ENCODE assay signal across 8 cellular contexts in the genomic region with DNA sequence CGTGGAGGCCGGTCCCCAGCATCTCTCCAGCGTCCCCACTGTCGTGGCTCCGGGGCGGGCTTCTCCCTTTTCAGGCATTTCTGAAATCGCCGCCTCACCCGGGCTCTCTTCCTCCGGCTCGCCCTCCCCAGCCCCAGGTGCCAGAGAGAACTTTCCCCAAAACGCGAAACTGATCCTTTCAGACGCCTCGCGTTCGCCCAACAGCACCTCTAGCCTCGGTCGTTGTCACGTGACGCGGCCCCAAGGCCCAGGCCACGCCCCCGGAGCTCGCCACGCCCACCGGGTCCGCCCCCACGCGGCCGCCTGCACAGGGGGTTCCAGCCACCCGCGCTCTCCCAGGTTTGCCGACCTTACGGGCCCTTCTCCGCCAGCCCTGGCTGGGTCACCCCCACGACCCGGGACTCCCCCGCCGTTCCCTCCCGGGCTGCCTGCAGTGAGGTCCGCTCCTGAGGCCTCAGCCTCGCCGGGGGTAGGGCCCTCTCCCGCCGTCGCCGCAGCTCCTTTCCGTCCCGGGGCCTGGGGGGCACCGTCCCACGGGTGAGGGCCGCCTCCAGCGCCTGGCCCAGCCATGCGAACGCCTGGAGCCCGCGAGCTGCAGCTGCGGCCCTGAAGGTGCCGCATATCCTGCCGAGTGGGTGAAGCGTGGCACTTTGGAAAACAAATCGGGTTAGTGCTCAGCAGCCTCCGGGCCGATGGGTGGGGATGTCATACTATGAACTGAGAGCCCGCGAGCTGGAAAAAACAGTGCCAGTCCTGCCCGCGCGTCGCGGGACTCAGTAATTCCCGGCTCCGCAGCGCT. TPM values are rescaled to one million over a fixed set of nuclear protein-coding genes. Genes with fewer than 3 reads are reported as not detected.
DNase-seq lines count a peak whose midpoint lies in the region; ATAC-seq and TF ChIP-seq lines count a peak whose summit lies in the region.

No MANE protein-coding gene starts in this region.

- no peaks in the 10 kb centered on the region for H3K36me3 Mint-ChIP-seq in activated naive CD4-positive, alpha-beta T cell treated with anti-CD3 and anti-CD28 coated beads for 36 hours (ENCODE audit: low read depth)
- no peaks in the 10 kb centered on the region for H3K36me3 Mint-ChIP-seq in glutamatergic neuron (ENCODE audit: unreplicated experiment)
- H3K36me3 Mint-ChIP-seq in osteocyte (ENCODE audit: unreplicated experiment) = no peaks in the 10 kb centered on the region

- peak overlapping the region; percentile 62 for H3K4me2 ChIP-seq in KMS-11

- peak; percentile 91 for ATAC-seq in GM21786 (IDR thresholded peaks at IDR 0.05; ENCODE audit: unreplicated experiment)

- no peaks in the 10 kb centered on the region for H3K36me3 ChIP-seq in KMS-11 (ENCODE audit: insufficient read depth)
- no peaks in the 10 kb centered on the region for H3K36me3 ChIP-seq in SJCRH30
- no peaks in the 10 kb centered on the region for H3K36me3 ChIP-seq in tibial artery

- CTCF ChIA-PET in activated naive CD4-positive, alpha-beta T cell treated with anti-CD3 and anti-CD28 coated beads for 36 hours (lab: Charles Lee) = interaction anchor here (0.7 to 2.5 kb wide), 9 partner anchors 10 to 114 kb away, joined by 3 to 18 read pairs (median 3); partner anchors contain the start of gene H3-3A

- H3K4me3 Mint-ChIP-seq in activated naive CD4-positive, alpha-beta T cell treated with anti-CD3 and anti-CD28 coated beads for 36 hours = peak overlapping the region; percentile 84
- peak overlapping the region; percentile 87 for H3K4me3 Mint-ChIP-seq in glutamatergic neuron (ENCODE audit: unreplicated experiment)
- H3K4me3 Mint-ChIP-seq in osteocyte (ENCODE audit: unreplicated experiment) = peak overlapping the region; percentile 95

- H3K4me1 ChIP-seq in KMS-11 (ENCODE audit: low read depth, poor library complexity, severe bottlenecking) = peaks cover 10% of the 10 kb centered on the region
- H3K4me1 ChIP-seq in SJCRH30 = no peaks in the 10 kb centered on the region
- H3K4me1 ChIP-seq in tibial artery = peaks cover 0 to 11% (median 7%) of the 10 kb centered on the region in 4 donors

- peak overlapping the region; percentile 56 for H3K4me3 ChIP-seq in KMS-11 (IDR thresholded peaks at IDR 0.05; ENCODE audit: insufficient read depth, low read depth, low read length)
- H3K4me3 ChIP-seq in SJCRH30 = peak overlapping the region; percentile 67
- H3K4me3 ChIP-seq in tibial artery = peak overlapping the region; percentile 70 to 95

- peaks cover 8% of the 10 kb centered on the region for H3K4me1 Mint-ChIP-seq in activated naive CD4-positive, alpha-beta T cell treated with anti-CD3 and anti-CD28 coated beads for 36 hours (ENCODE audit: low read depth)
- peaks cover 19% of the 10 kb centered on the region for H3K4me1 Mint-ChIP-seq in glutamatergic neuron (ENCODE audit: low read depth, unreplicated experiment)
- H3K4me1 Mint-ChIP-seq in osteocyte (ENCODE audit: unreplicated experiment) = peaks cover 5% of the 10 kb centered on the region

- peak overlapping the region; percentile 83 for H2AFZ ChIP-seq in KMS-11 (ENCODE audit: low read depth)

- DNase-seq in ELR (ENCODE audit: low read depth) (peak; percentile 88), SJCRH30 (peak; percentile 92 to 94), glutamatergic neuron (peak; percentile 95), osteocyte (ENCODE audit: extremely low spot score, unreplicated experiment) (peak; percentile 95), tibial artery (peak; percentile 92 to 94)
- DNase-seq in activated naive CD4-positive, alpha-beta T cell treated with anti-CD3 and anti-CD28 coated beads for 36 hours = peak; percentile 89

- H3K27me3 ChIP-seq in KMS-11 (ENCODE audit: insufficient read depth, low read depth) = no peaks in the 10 kb centered on the region
- no peaks in the 10 kb centered on the region for H3K27me3 ChIP-seq in SJCRH30
- no peaks in the 10 kb centered on the region for H3K27me3 ChIP-seq in tibial artery

- no peaks in the 10 kb centered on the region for H4K20me1 ChIP-seq in KMS-11 (ENCODE audit: insufficient read depth)

- TF ChIP-seq CTCF in KMS-11 (conservative IDR thresholded peaks at IDR 0.05; ENCODE audit: low read depth, low read length) (no peak), glutamatergic neuron (IDR thresholded peaks at IDR 0.05; ENCODE audit: partially characterized antibody, unreplicated experiment) (no peak), osteocyte (IDR thresholded peaks at IDR 0.05) (no peak), tibial artery (IDR thresholded peaks at IDR 0.05) (peak in 1 of 2 experiments; percentile 3)

- no peaks in the 10 kb centered on the region for H3K27me3 Mint-ChIP-seq in activated naive CD4-positive, alpha-beta T cell treated with anti-CD3 and anti-CD28 coated beads for 36 hours (ENCODE audit: low read depth)
- peaks cover 4% of the 10 kb centered on the region for H3K27me3 Mint-ChIP-seq in glutamatergic neuron (ENCODE audit: unreplicated experiment)
- H3K27me3 Mint-ChIP-seq in osteocyte (ENCODE audit: unreplicated experiment) = no peaks in the 10 kb centered on the region

- H3K9me3 ChIP-seq in SJCRH30 (replicated peaks) = no peaks in the 10 kb centered on the region
- no peaks in the 10 kb centered on the region for H3K9me3 ChIP-seq in tibial artery

- no peaks in the 10 kb centered on the region for H3K9me3 Mint-ChIP-seq in activated naive CD4-positive, alpha-beta T cell treated with anti-CD3 and anti-CD28 coated beads for 36 hours
- H3K9me3 Mint-ChIP-seq in glutamatergic neuron (ENCODE audit: unreplicated experiment) (peaks cover 18% of the 10 kb centered on the region), osteocyte (ENCODE audit: unreplicated experiment) (no peaks in the 10 kb centered on the region)

- H3K79me2 ChIP-seq in KMS-11 (ENCODE audit: insufficient read depth, low read depth) = no peaks in the 10 kb centered on the region

- no peak overlapping the region for H3K27ac Mint-ChIP-seq in activated naive CD4-positive, alpha-beta T cell treated with anti-CD3 and anti-CD28 coated beads for 36 hours
- H3K27ac Mint-ChIP-seq in glutamatergic neuron (ENCODE audit: unreplicated experiment) = peak overlapping the region; percentile 83
- H3K27ac Mint-ChIP-seq in osteocyte (ENCODE audit: unreplicated experiment) = peak overlapping the region; percentile 90

- H3K27ac ChIP-seq in KMS-11 (peak overlapping the region; percentile 37), SJCRH30 (peak overlapping the region; percentile 7; the same call in 1 of the 2 replicates), tibial artery (peak overlapping the region; percentile 83 to 85)

- intact Hi-C loops in activated naive CD4-positive, alpha-beta T cell treated with anti-CD3 and anti-CD28 coated beads for 36 hours (cut with micrococcal nuclease) = loop anchor here (1.0 to 2.0 kb wide), 4 partner anchors 13 to 26 kb away; no protein-coding TSS in a partner anchor
- intact Hi-C loops in tibial artery (cut with DNase I; ENCODE audit: low total_unique reads) = loop anchor here (5.0 kb wide), 1 partner anchor 39 kb away; no protein-coding TSS in a partner anchor

- H3K9ac ChIP-seq in KMS-11 = peak overlapping the region; percentile 75

RNA-seq across cellular contexts. Expression of gene H3-3A, which starts 21.0 kb away (rescaled TPM):
- total RNA-seq in SJCRH30 (2014; rRNA removed; shearing (Covaris generic)) = 923 and 957 TPM in 2 replicates
- total RNA-seq in activated naive CD4-positive, alpha-beta T cell treated with anti-CD3 and anti-CD28 coated beads for 36 hours = 100 to 1,000 TPM; 325 to 332 TPM
- 1,150 TPM for total RNA-seq in glutamatergic neuron (ENCODE audit: unreplicated experiment)
- 505 and 524 TPM in 2 replicates for total RNA-seq in osteocyte

Comparison
In these comparisons a context has a peak if more than half of its experiments do, and no peak if none do; other contexts are left out.
1. Peak in every context shown above with its lines: DNase-seq, ATAC-seq, H3K4me3 ChIP-seq and H3K27ac ChIP-seq.
2. H3K27ac ChIP-seq: peak in every context shown above with its lines; median percentile 84 in tibial artery; 37 in KMS-11; 7 in SJCRH30.